32 cellular contexts compared by ENCODE assay signal in genomic region chr21:43793243-43793642, GRCh38.
"Had no signal": no experiment of that assay in that cellular context is flagged by ENCODE, and none has a peak within 500 bp of the region (broad histone marks: within the 10 kb centered on the region; RNA-seq: fewer than 3 reads in every experiment).

No MANE protein-coding gene starts in this region.

- H3K4me3 Mint-ChIP-seq: activated B cell treated with CpG ODN at 0.5 μM for 24 hours; activated CD8-positive, alpha-beta T cell treated with anti-CD3 and anti-CD28 coated beads for 36 hours; activated naive CD4-positive, alpha-beta T cell treated with anti-CD3 and anti-CD28 coated beads, Interleukin-2, amount 10 ng/mL, durations not matched to agents 7 days and 5 days; activated naive CD8-positive, alpha-beta T cell treated with anti-CD3 and anti-CD28 coated beads, Interleukin-2, amount 10 ng/mL, durations not matched to agents 7 days and 5 days; brain; T-helper 17 cell; T-helper 2 cell treated with Interferon-gamma antibody and Interleukin-4, amounts not matched to agents 5 μg/mL and 100 μg/mL, for 36 hours had no signal

- H3K27me3 ChIP-seq: ascending aorta, breast epithelium, cardiac muscle cell, colonic mucosa had no signal

- H3K27ac ChIP-seq: ascending aorta, breast epithelium, cardiac muscle cell, colonic mucosa, WERI-Rb-1 had no signal

- ATAC-seq: activated CD4-positive, CD25-positive, alpha-beta regulatory T cell treated with anti-CD3 and anti-CD28 coated beads, Interleukin-2, amount 50 U/mL, for 24 hours; activated CD8-positive, alpha-beta T cell treated with anti-CD3 and anti-CD28 coated beads for 36 hours; activated naive CD4-positive, alpha-beta T cell treated with anti-CD3 and anti-CD28 coated beads, Interleukin-2, amount 50 U/mL, for 72 hours; esophagus mucosa; T-helper 17 cell had no signal

- DNase-seq: activated B cell treated with CpG ODN at 0.5 μM for 24 hours; activated CD4-positive, alpha-beta T cell treated with anti-CD3 and anti-CD28 coated beads for 48 hours; activated CD4-positive, alpha-beta T cell treated with anti-CD3 and anti-CD28 coated beads, Interleukin-2, amount 50 U/mL, for 1 hour; activated CD4-positive, alpha-beta T cell treated with anti-CD3 and anti-CD28 coated beads, Interleukin-2, amount 50 U/mL, for 48 hours; activated CD8-positive, alpha-beta memory T cell treated with anti-CD3 and anti-CD28 coated beads for 24 hours; activated CD8-positive, alpha-beta T cell treated with anti-CD3 and anti-CD28 coated beads for 36 hours; activated gamma-delta T cell; activated naive CD4-positive, alpha-beta T cell; activated naive CD4-positive, alpha-beta T cell treated with anti-CD3 and anti-CD28 coated beads, Interleukin-2, amount 10 ng/mL, durations not matched to agents 7 days and 5 days; activated naive CD8-positive, alpha-beta T cell treated with anti-CD3 and anti-CD28 coated beads, Interleukin-2, amount 10 ng/mL, durations not matched to agents 7 days and 5 days; central memory CD4-positive, alpha-beta T cell; cerebellar nuclear complex; colonic mucosa; effector CD8-positive, alpha-beta T cell; foreskin fibroblast; head of caudate nucleus; T-helper 1 cell; T-helper 17 cell; T1000; WERI-Rb-1 had no signal

- H3K27me3 Mint-ChIP-seq: activated B cell treated with CpG ODN at 0.5 μM for 24 hours; activated CD8-positive, alpha-beta T cell treated with anti-CD3 and anti-CD28 coated beads for 36 hours; activated naive CD4-positive, alpha-beta T cell treated with anti-CD3 and anti-CD28 coated beads, Interleukin-2, amount 10 ng/mL, durations not matched to agents 7 days and 5 days; activated naive CD8-positive, alpha-beta T cell treated with anti-CD3 and anti-CD28 coated beads, Interleukin-2, amount 10 ng/mL, durations not matched to agents 7 days and 5 days; T-helper 17 cell had no signal

- H3K27ac Mint-ChIP-seq: activated B cell treated with CpG ODN at 0.5 μM for 24 hours; activated CD8-positive, alpha-beta T cell treated with anti-CD3 and anti-CD28 coated beads for 36 hours; activated naive CD8-positive, alpha-beta T cell treated with anti-CD3 and anti-CD28 coated beads, Interleukin-2, amount 10 ng/mL, durations not matched to agents 7 days and 5 days; activated T-helper 1 cell treated with anti-CD3 and anti-CD28 coated beads, Interleukin-12 subunit alpha, Interleukin-12 subunit beta, Interleukin-2, Interleukin-4 antibody, amounts not matched to agents 30 ng/mL and 10 ng/mL and 1 ng/mL, durations not matched to agents 14 hours and 24 hours and 36 hours; brain; T-helper 2 cell treated with Interferon-gamma antibody and Interleukin-4, amounts not matched to agents 5 μg/mL and 100 μg/mL, for 36 hours had no signal

- H3K9me3 ChIP-seq: ascending aorta, breast epithelium, colonic mucosa had no signal

- FAIRE-seq: endometrium, endothelial cell of umbilical vein, frontal cortex had no signal

- H3K9me3 Mint-ChIP-seq: activated B cell treated with CpG ODN at 0.5 μM for 24 hours; activated CD8-positive, alpha-beta T cell treated with anti-CD3 and anti-CD28 coated beads for 36 hours; activated naive CD4-positive, alpha-beta T cell treated with anti-CD3 and anti-CD28 coated beads, Interleukin-2, amount 10 ng/mL, durations not matched to agents 7 days and 5 days; activated naive CD4-positive, alpha-beta T cell treated with anti-CD3 and anti-CD28 coated beads, Interleukin-2, amount 50 U/mL, for 72 hours; activated naive CD8-positive, alpha-beta T cell treated with anti-CD3 and anti-CD28 coated beads, Interleukin-2, amount 10 ng/mL, durations not matched to agents 7 days and 5 days; activated T-helper 1 cell treated with anti-CD3 and anti-CD28 coated beads, Interleukin-12 subunit alpha, Interleukin-12 subunit beta, Interleukin-2, Interleukin-4 antibody, amounts not matched to agents 30 ng/mL and 10 ng/mL and 1 ng/mL, durations not matched to agents 14 hours and 24 hours and 36 hours; T-helper 2 cell treated with Interferon-gamma antibody and Interleukin-4, amounts not matched to agents 5 μg/mL and 100 μg/mL, for 36 hours had no signal

- H3K4me3 ChIP-seq: ascending aorta, breast epithelium, cardiac muscle cell, colonic mucosa had no signal
